In the genomic region with DNA sequence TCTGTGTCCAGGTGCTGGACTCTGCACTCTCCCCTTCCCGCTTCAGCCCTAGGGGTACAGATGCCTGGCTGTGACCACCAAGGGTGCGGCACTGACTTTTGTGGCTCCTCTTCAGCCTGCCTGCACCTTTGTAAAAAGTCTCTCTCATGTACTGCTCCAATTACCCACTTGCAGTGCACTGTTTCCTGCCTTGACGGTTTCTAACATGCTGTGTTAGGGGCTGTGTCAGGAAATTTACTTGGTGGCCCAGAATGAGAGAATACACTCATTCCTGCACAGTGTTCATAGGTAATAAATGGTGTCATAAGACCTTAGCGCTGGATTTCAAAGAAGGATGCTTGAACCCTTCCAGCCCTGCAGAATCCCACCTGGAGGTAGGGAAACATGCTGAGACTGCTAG, we compare ENCODE assay signal across 25 cellular contexts. TPM values are rescaled to one million over a fixed set of nuclear protein-coding genes. Genes with fewer than 3 reads are reported as not detected.
DNase-seq lines count a peak whose midpoint lies in the region; ATAC-seq and TF ChIP-seq lines count a peak whose summit lies in the region.
"Had no signal": no experiment of that assay in that cellular context is flagged by ENCODE, and none has a peak within 500 bp of the region (broad histone marks: within the 10 kb centered on the region; RNA-seq: fewer than 3 reads in every experiment).

No MANE protein-coding gene starts in this region.

- no peak for TF ChIP-seq POLR2A in esophagus muscularis mucosa (IDR thresholded peaks at IDR 0.05; ENCODE audit: low read depth)

- H3K4me1 ChIP-seq in CD8-positive, alpha-beta memory T cell (ENCODE audit: insufficient read depth, low read length), result peaks cover 23% of the 10 kb centered on the region
- no peaks in the 10 kb centered on the region for H3K4me1 ChIP-seq in esophagus muscularis mucosa
- H3K4me1 ChIP-seq: A549, Peyer's patch, testis had no signal

- no peak for TF ChIP-seq CTCF in esophagus muscularis mucosa (IDR thresholded peaks at IDR 0.05)

- WGBS in esophagus muscularis mucosa, result 52% methylated on average over 4 of the region's 4 CpGs

- POLR2A ChIA-PET in CD8-positive, alpha-beta memory T cell (lab: Charles Lee), result no interaction called here

- CTCF ChIA-PET in CD8-positive, alpha-beta memory T cell (lab: Charles Lee), result no interaction called here

- no peak overlapping the region for H3K27ac ChIP-seq in CD8-positive, alpha-beta memory T cell (ENCODE audit: low read depth, low read length)
- no peak overlapping the region for H3K27ac ChIP-seq in esophagus muscularis mucosa (replicated peaks in 1 of 4)
- H3K27ac ChIP-seq: A549, left ventricle myocardium inferior, Peyer's patch, skin epidermis, testis had no signal

- no peak overlapping the region for H3K4me3 Mint-ChIP-seq in activated T-cell treated with anti-CD3 and anti-CD28 coated beads, Interleukin-2, amount 50 U/mL, for 4 hours
- peak overlapping the region in 1 of 7 donors; percentile 28 for H3K4me3 Mint-ChIP-seq in CD8-positive, alpha-beta memory T cell
- H3K4me3 Mint-ChIP-seq in activated T-helper 17 cell treated with anti-CD3 and anti-CD28 coated beads, Interleukin-2, amount 50 U/mL, for 72 hours, result no peak overlapping the region
- H3K4me3 Mint-ChIP-seq: brain had no signal

- no peaks in the 10 kb centered on the region for H3K27me3 Mint-ChIP-seq in activated T-cell treated with anti-CD3 and anti-CD28 coated beads, Interleukin-2, amount 50 U/mL, for 4 hours (ENCODE audit: low read depth)
- H3K27me3 Mint-ChIP-seq in CD8-positive, alpha-beta memory T cell, result peaks cover 10 to 32% of the 10 kb centered on the region in 2 donors
- H3K27me3 Mint-ChIP-seq in activated T-helper 17 cell treated with anti-CD3 and anti-CD28 coated beads, Interleukin-2, amount 50 U/mL, for 72 hours, result no peaks in the 10 kb centered on the region

- peak overlapping the region in 1 of 8 donors; percentile 35 for H3K27ac Mint-ChIP-seq in CD8-positive, alpha-beta memory T cell
- H3K27ac Mint-ChIP-seq in activated T-helper 17 cell treated with anti-CD3 and anti-CD28 coated beads, Interleukin-2, amount 50 U/mL, for 72 hours, result peak overlapping the region; percentile 19
- H3K27ac Mint-ChIP-seq: activated T-helper 2 cell treated with anti-CD3 and anti-CD28 coated beads, Interferon-gamma antibody, Interleukin-2, Interleukin-4, amounts not matched to agents 10 μg/mL and 5 μg/mL and 100 μg/mL, durations not matched to agents 14 hours and 24 hours and 36 hours had no signal

- H3K9me3 ChIP-seq in CD8-positive, alpha-beta memory T cell (ENCODE audit: low read length), result no peaks in the 10 kb centered on the region
- peaks cover 0 to 4% (median 0%) of the 10 kb centered on the region in 4 donors for H3K9me3 ChIP-seq in esophagus muscularis mucosa
- H3K9me3 ChIP-seq: A549, left ventricle myocardium inferior, Peyer's patch, testis had no signal

- ATAC-seq in activated T-cell treated with anti-CD3 and anti-CD28 coated beads, Interleukin-2, amount 50 U/mL, for 4 hours, result peak; percentile 46 to 58
- ATAC-seq in activated T-helper 17 cell treated with anti-CD3 and anti-CD28 coated beads, Interleukin-2, amount 50 U/mL, for 72 hours (replicated peaks), result no peak
- peak; percentile 33 for ATAC-seq in stimulated activated naive CD8-positive, alpha-beta T cell treated with anti-CD3 and anti-CD28 coated beads, Interleukin-15, Interleukin-2, amounts not matched to agents 100 U/mL and 50 U/mL, for 24 hours
- ATAC-seq in GM19035 (IDR thresholded peaks at IDR 0.05; ENCODE audit: unreplicated experiment) (no peak), HG03045 (IDR thresholded peaks at IDR 0.05; ENCODE audit: unreplicated experiment) (no peak)
- ATAC-seq: esophagus mucosa had no signal

- no peak for TF ChIP-seq EP300 in esophagus muscularis mucosa (IDR thresholded peaks at IDR 0.05)

- intact Hi-C loops in esophagus muscularis mucosa (cut with DNase I), result no loop called here

- peaks cover 1% of the 10 kb centered on the region for H3K36me3 Mint-ChIP-seq in activated T-cell treated with anti-CD3 and anti-CD28 coated beads, Interleukin-2, amount 50 U/mL, for 4 hours (ENCODE audit: insufficient read depth)
- peaks cover 0 to 4% (median 0%) of the 10 kb centered on the region in 3 donors for H3K36me3 Mint-ChIP-seq in CD8-positive, alpha-beta memory T cell
- no peaks in the 10 kb centered on the region for H3K36me3 Mint-ChIP-seq in activated T-helper 17 cell treated with anti-CD3 and anti-CD28 coated beads, Interleukin-2, amount 50 U/mL, for 72 hours (ENCODE audit: low read depth)
- H3K36me3 Mint-ChIP-seq: brain had no signal

- no peak for DNase-seq in activated T-cell treated with anti-CD3 and anti-CD28 coated beads, Interleukin-2, amount 50 U/mL, for 4 hours
- DNase-seq in activated T-cell treated with anti-CD3 and anti-CD28 coated beads for 4 hours (no peak), esophagus muscularis mucosa (ENCODE audit: extremely low spot score) (no peak)
- no peak for DNase-seq in CD8-positive, alpha-beta memory T cell
- no peak for DNase-seq in stimulated activated naive CD8-positive, alpha-beta T cell treated with anti-CD3 and anti-CD28 coated beads, Interleukin-15, Interleukin-2, amounts not matched to agents 100 U/mL and 50 U/mL, for 24 hours
- DNase-seq: amniotic stem cell, cerebellar nuclear complex, dermis blood vessel endothelial cell, foreskin fibroblast, Karpas-422, left ventricle myocardium inferior, mesenchymal stem cell, NCI-H2029, NCI-H526, Peyer's patch, SHP77 treated with DMSO at 0.1 percent for 48 hours, testis had no signal

- no peaks in the 10 kb centered on the region for H3K36me3 ChIP-seq in CD8-positive, alpha-beta memory T cell (ENCODE audit: insufficient read depth, low read length)
- H3K36me3 ChIP-seq in esophagus muscularis mucosa, result no peaks in the 10 kb centered on the region
- H3K36me3 ChIP-seq: left ventricle myocardium inferior, Peyer's patch had no signal

- H3K27me3 ChIP-seq in CD8-positive, alpha-beta memory T cell (ENCODE audit: insufficient read depth, low read length, poor library complexity, severe bottlenecking), result no peaks in the 10 kb centered on the region
- peaks cover 0 to 11% (median 0%) of the 10 kb centered on the region in 4 donors for H3K27me3 ChIP-seq in esophagus muscularis mucosa
- H3K27me3 ChIP-seq: Peyer's patch, testis had no signal

- H3K9me3 Mint-ChIP-seq in activated T-cell treated with anti-CD3 and anti-CD28 coated beads, Interleukin-2, amount 50 U/mL, for 4 hours, result peaks cover 3% of the 10 kb centered on the region
- no peaks in the 10 kb centered on the region for H3K9me3 Mint-ChIP-seq in CD8-positive, alpha-beta memory T cell
- no peaks in the 10 kb centered on the region for H3K9me3 Mint-ChIP-seq in activated T-helper 17 cell treated with anti-CD3 and anti-CD28 coated beads, Interleukin-2, amount 50 U/mL, for 72 hours
- H3K9me3 Mint-ChIP-seq: activated T-helper 2 cell treated with anti-CD3 and anti-CD28 coated beads, Interferon-gamma antibody, Interleukin-2, Interleukin-4, amounts not matched to agents 10 μg/mL and 5 μg/mL and 100 μg/mL, durations not matched to agents 14 hours and 24 hours and 36 hours had no signal

- peak overlapping the region; percentile 11 for H3K4me3 ChIP-seq in CD8-positive, alpha-beta memory T cell (ENCODE audit: low read length)
- no peak overlapping the region for H3K4me3 ChIP-seq in esophagus muscularis mucosa
- H3K4me3 ChIP-seq: A549, left ventricle myocardium inferior, Peyer's patch, skin epidermis, testis had no signal

- peaks cover 21% of the 10 kb centered on the region for H3K4me1 Mint-ChIP-seq in activated T-cell treated with anti-CD3 and anti-CD28 coated beads, Interleukin-2, amount 50 U/mL, for 4 hours (ENCODE audit: low read depth)
- H3K4me1 Mint-ChIP-seq in CD8-positive, alpha-beta memory T cell, result peaks cover 9 to 13% (median 13%) of the 10 kb centered on the region in 3 donors
- peaks cover 5% of the 10 kb centered on the region for H3K4me1 Mint-ChIP-seq in activated T-helper 17 cell treated with anti-CD3 and anti-CD28 coated beads, Interleukin-2, amount 50 U/mL, for 72 hours

RNA-seq across cellular contexts. Expression of gene HRH2, which starts 17.8 kb away (rescaled TPM):
- total RNA-seq in activated T-cell treated with anti-CD3 and anti-CD28 coated beads, Interleukin-2, amount 50 U/mL, for 4 hours, result 10 to 100 TPM; 25.3 to 56.1 (median 31.1) TPM
- 10 to 100 TPM; 28.9 to 29.6 TPM for total RNA-seq in CD8-positive, alpha-beta memory T cell
- 1.3 TPM for polyA plus RNA-seq in CD8-positive, alpha-beta memory T cell
- total RNA-seq in activated T-helper 17 cell treated with anti-CD3 and anti-CD28 coated beads, Interleukin-2, amount 50 U/mL, for 72 hours, result 1 to 10 TPM; 3.3 to 4.0 TPM
- 10 to 100 TPM in 1 of 4 donors, 1 to 10 TPM in 3; 1.9 to 10.9 (median 2.8) TPM for total RNA-seq in esophagus muscularis mucosa
- total RNA-seq: dermis blood vessel endothelial cell had no signal

Comparison
In these comparisons a context has a peak if more than half of its experiments do, and no peak if none do; other contexts are left out.
1. ATAC-seq: peak in activated T-cell treated with anti-CD3 and anti-CD28 coated beads, Interleukin-2, amount 50 U/mL, for 4 hours (2 of 2) and stimulated activated naive CD8-positive, alpha-beta T cell treated with anti-CD3 and anti-CD28 coated beads, Interleukin-15, Interleukin-2, amounts not matched to agents 100 U/mL and 50 U/mL, for 24 hours (single experiment); none in activated T-helper 17 cell treated with anti-CD3 and anti-CD28 coated beads, Interleukin-2, amount 50 U/mL, for 72 hours (single experiment), GM19035 (single experiment) and HG03045 (single experiment).